ENCODE assay signal across 1 cellular context in genomic region chr7:151758994-151759540, GRCh38.
TF ChIP-seq lines count a peak whose summit lies in the region.

No MANE protein-coding gene starts in this region.

TF ChIP-seq in WTC11, 78 proteins besides CTCF, POLR2A, EP300 and RAD21 (continued from another document):
- TF ChIP-seq ZNF425 (CRISPR knock-in tag; conservative IDR thresholded peaks at IDR 0.05): no peak
- no peak for TF ChIP-seq USF2 (CRISPR knock-in tag; IDR thresholded peaks at IDR 0.05)
- no peak for TF ChIP-seq ZNF532 (CRISPR knock-in tag; IDR thresholded peaks at IDR 0.05; ENCODE audit: borderline replicate concordance)
- TF ChIP-seq IRF2 (CRISPR knock-in tag; IDR thresholded peaks at IDR 0.05; ENCODE audit: borderline replicate concordance, low read depth): no peak
- TF ChIP-seq STAT6 (CRISPR knock-in tag; conservative IDR thresholded peaks at IDR 0.05; ENCODE audit: low read depth): no peak
- no peak for TF ChIP-seq ZNF263 (CRISPR knock-in tag; IDR thresholded peaks at IDR 0.05; ENCODE audit: low read depth)
- no peak for TF ChIP-seq GRHL2 (CRISPR knock-in tag; IDR thresholded peaks at IDR 0.05; ENCODE audit: insufficient replicate concordance, severe bottlenecking)
- TF ChIP-seq SOX15 (CRISPR knock-in tag; IDR thresholded peaks at IDR 0.05): no peak
- no peak for TF ChIP-seq ERG (CRISPR knock-in tag; IDR thresholded peaks at IDR 0.05)
- no peak for TF ChIP-seq MYBL2 (CRISPR knock-in tag; IDR thresholded peaks at IDR 0.05)
